8 cellular contexts compared by ENCODE assay signal in genomic region chr2:209771474-209772292, GRCh38. TPM values are rescaled to one million over a fixed set of nuclear protein-coding genes. Genes with fewer than 3 reads are reported as not detected.
DNase-seq lines count a peak whose midpoint lies in the region; ATAC-seq and TF ChIP-seq lines count a peak whose summit lies in the region.

TSS of gene UNC80 (plus strand) at chr2:209771832. CDS start at chr2:209772073, 241 bp downstream.

- CTCF ChIA-PET in activated CD8-positive, alpha-beta T cell treated with anti-CD3 and anti-CD28 coated beads for 36 hours (lab: Charles Lee): no interaction called here

- TF ChIP-seq CTCF in activated CD8-positive, alpha-beta T cell treated with anti-CD3 and anti-CD28 coated beads for 36 hours (IDR thresholded peaks at IDR 0.05): no peak
- no peak for TF ChIP-seq CTCF in type B pancreatic cell (conservative IDR thresholded peaks at IDR 0.05)

- H3K27me3 Mint-ChIP-seq in activated CD8-positive, alpha-beta T cell treated with anti-CD3 and anti-CD28 coated beads for 36 hours: peaks cover 17% of the 10 kb centered on the region
- H3K27me3 Mint-ChIP-seq in type B pancreatic cell: peaks cover 46% of the 10 kb centered on the region

- peak; percentile 55 for ATAC-seq in activated CD8-positive, alpha-beta T cell treated with anti-CD3 and anti-CD28 coated beads for 36 hours
- no peak for ATAC-seq in GM18907 (IDR thresholded peaks at IDR 0.05; ENCODE audit: unreplicated experiment)

- no peaks in the 10 kb centered on the region for H3K9me3 Mint-ChIP-seq in activated CD8-positive, alpha-beta T cell treated with anti-CD3 and anti-CD28 coated beads for 36 hours
- no peaks in the 10 kb centered on the region for H3K9me3 Mint-ChIP-seq in type B pancreatic cell

- intact Hi-C loops in activated CD8-positive, alpha-beta T cell treated with anti-CD3 and anti-CD28 coated beads for 36 hours (cut with micrococcal nuclease): no loop called here

- no peak within 1 kb of the TSS for H3K27ac Mint-ChIP-seq in activated CD8-positive, alpha-beta T cell treated with anti-CD3 and anti-CD28 coated beads for 36 hours
- peak within 1 kb of the TSS; percentile 54 for H3K27ac Mint-ChIP-seq in type B pancreatic cell

- H3K36me3 Mint-ChIP-seq in activated CD8-positive, alpha-beta T cell treated with anti-CD3 and anti-CD28 coated beads for 36 hours (ENCODE audit: low read depth): no peaks in the 10 kb centered on the region
- H3K36me3 Mint-ChIP-seq in type B pancreatic cell: no peaks in the 10 kb centered on the region

- peak; percentile 1 for DNase-seq in stimulated activated CD4-positive, alpha-beta T cell treated with anti-CD3 and anti-CD28 coated beads, Interleukin-12 subunit alpha, Interleukin-12 subunit beta, amount 100 ng/mL, for 4 hours
- no peak for DNase-seq in stimulated activated CD4-positive, alpha-beta T cell treated with anti-CD3 and anti-CD28 coated beads, Interleukin-4, amount 100 ng/mL, for 24 hours
- DNase-seq in NCI-H1092 (lab: John Stamatoyannopoulos, UW) (peak; percentile 18), fibroblast of peridontal ligament (ENCODE audit: extremely low read depth) (peak; percentile 3), mucosa of gallbladder (ENCODE audit: low spot score) (peak; percentile 77), type B pancreatic cell (ENCODE audit: extremely low spot score, unreplicated experiment) (peak; percentile 90)
- DNase-seq in activated CD8-positive, alpha-beta T cell treated with anti-CD3 and anti-CD28 coated beads for 36 hours: peak; percentile 38

- no peak within 1 kb of the TSS for H3K4me3 Mint-ChIP-seq in activated CD8-positive, alpha-beta T cell treated with anti-CD3 and anti-CD28 coated beads for 36 hours
- H3K4me3 Mint-ChIP-seq in type B pancreatic cell: peak within 1 kb of the TSS; percentile 83

- POLR2A ChIA-PET in activated CD8-positive, alpha-beta T cell treated with anti-CD3 and anti-CD28 coated beads for 36 hours (lab: Charles Lee): interaction anchor here (0.5 kb wide), 1 partner anchor 169 kb away, joined by 3 read pairs; no protein-coding TSS in a partner anchor

- H3K4me1 Mint-ChIP-seq in activated CD8-positive, alpha-beta T cell treated with anti-CD3 and anti-CD28 coated beads for 36 hours (ENCODE audit: low read depth): no peaks in the 10 kb centered on the region
- H3K4me1 Mint-ChIP-seq in type B pancreatic cell (ENCODE audit: unreplicated experiment): no peaks in the 10 kb centered on the region

RNA-seq across cellular contexts. Expression of gene UNC80, which starts in this region (rescaled TPM):
- total RNA-seq in activated CD8-positive, alpha-beta T cell treated with anti-CD3 and anti-CD28 coated beads for 36 hours: not detected
- 14.5 TPM for total RNA-seq in mucosa of gallbladder
- total RNA-seq in type B pancreatic cell (ENCODE audit: low replicate concordance): 2.6 and 2.9 TPM in 2 replicates

Comparison
In these comparisons a context has a peak if more than half of its experiments do, and no peak if none do; other contexts are left out.
1. Peak in DNase-seq and ATAC-seq in activated CD8-positive, alpha-beta T cell treated with anti-CD3 and anti-CD28 coated beads for 36 hours; RNA of the gene not detected or under 1 TPM.